ENCODE assay signal across 11 cellular contexts in the genomic region with DNA sequence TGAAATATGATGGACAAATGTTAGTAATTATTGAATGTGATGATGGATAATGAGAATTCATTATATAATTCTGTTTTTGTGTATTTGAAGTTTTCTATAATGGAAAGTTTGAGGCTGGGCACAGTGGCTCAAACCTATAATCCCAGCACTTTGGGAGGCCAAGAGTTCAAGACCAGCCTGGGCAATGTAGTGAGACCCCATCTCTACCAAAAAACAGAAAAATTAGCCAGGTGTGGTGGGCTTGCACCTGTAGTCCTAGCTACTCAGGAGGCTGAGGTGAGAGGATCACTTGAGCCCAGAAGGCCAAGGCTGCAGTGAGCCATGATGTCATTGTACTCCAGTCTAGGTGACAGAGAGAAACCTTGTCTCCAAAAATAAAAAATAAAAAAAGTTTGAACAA. TPM values are rescaled to one million over a fixed set of nuclear protein-coding genes. Genes with fewer than 3 reads are reported as not detected.
"Had no signal": no experiment of that assay in that cellular context is flagged by ENCODE, and none has a peak within 500 bp of the region (broad histone marks: within the 10 kb centered on the region; RNA-seq: fewer than 3 reads in every experiment).

No MANE protein-coding gene starts in this region.

RNA-seq across cellular contexts. Expression of a gene that starts 52.9 kb away (rescaled TPM):
- total RNA-seq: left cardiac atrium; left ventricle myocardium inferior; left ventricle myocardium superior; liver; lung microvascular endothelial cell; mesenteric fat pad; mesothelial cell of epicardium; mononuclear cell; myocyte; naive thymus-derived CD4-positive, alpha-beta T cell had no signal
- polyA plus RNA-seq: immature natural killer cell had no signal
